Comparison of ENCODE assay signal across 17 cellular contexts in the genomic region with DNA sequence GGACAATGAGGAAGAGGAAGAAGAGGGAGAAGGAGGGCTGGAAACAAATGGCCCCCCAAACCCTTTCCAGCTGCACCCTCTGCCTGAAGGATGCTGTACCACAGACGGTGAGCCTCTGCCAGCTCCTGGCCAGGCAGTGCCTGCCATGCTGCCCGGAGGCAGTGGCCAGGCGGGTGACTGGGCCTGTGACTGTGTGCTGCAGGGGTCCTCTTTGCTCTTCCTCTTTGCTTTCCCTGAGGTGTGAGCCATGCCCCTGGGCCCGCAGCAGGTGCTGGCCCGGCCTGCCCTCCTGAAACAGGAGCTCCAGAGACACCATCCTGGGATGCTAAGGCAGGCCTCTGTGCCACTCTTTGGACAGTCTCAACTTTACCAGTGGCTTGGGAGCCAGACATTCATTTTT.
"Had no signal": no experiment of that assay in that cellular context is flagged by ENCODE, and none has a peak within 500 bp of the region (broad histone marks: within the 10 kb centered on the region; RNA-seq: fewer than 3 reads in every experiment).

No MANE protein-coding gene starts in this region.

- ATAC-seq: activated CD4-positive, CD25-positive, alpha-beta regulatory T cell treated with anti-CD3 and anti-CD28 coated beads, Interleukin-2, amount 50 U/mL, for 24 hours; activated CD8-positive, alpha-beta T cell treated with anti-CD3 and anti-CD28 coated beads, Interleukin-2, amount 10 ng/mL, durations not matched to agents 7 days and 5 days; gastroesophageal sphincter; heart left ventricle; left ventricle myocardium superior; natural killer cell treated with Interleukin-12 subunit alpha and Interleukin-12 subunit beta and Interleukin-15 and Interleukin-18, amount 100 ng/mL, for 72 hours had no signal

- H3K9me3 ChIP-seq: gastroesophageal sphincter, heart left ventricle, stomach, thoracic aorta had no signal

- H3K27ac ChIP-seq: brain microvascular endothelial cell, coronary artery, gastroesophageal sphincter, heart left ventricle, stomach, thoracic aorta had no signal

- DNase-seq: activated CD4-positive, alpha-beta T cell treated with anti-CD3 and anti-CD28 coated beads, Interleukin-2, amount 10 ng/mL, durations not matched to agents 7 days and 5 days; activated CD8-positive, alpha-beta T cell treated with anti-CD3 and anti-CD28 coated beads, Interleukin-2, amount 10 ng/mL, durations not matched to agents 7 days and 5 days; activated naive CD4-positive, alpha-beta T cell treated with anti-CD3 and anti-CD28 coated beads, Interleukin-2, amount 10 ng/mL, durations not matched to agents 7 days and 5 days; brain microvascular endothelial cell; erythroblast; heart left ventricle; kidney glomerular epithelial cell; left ventricle myocardium superior; mesendoderm; retina; T1000 had no signal

- H3K36me3 ChIP-seq: brain microvascular endothelial cell, heart left ventricle, stomach, thoracic aorta had no signal

- H3K4me3 ChIP-seq: coronary artery, gastroesophageal sphincter, heart left ventricle, stomach, thoracic aorta had no signal

- H3K4me1 ChIP-seq: gastroesophageal sphincter, stomach had no signal
